19 cellular contexts compared by ENCODE assay signal in the genomic region with DNA sequence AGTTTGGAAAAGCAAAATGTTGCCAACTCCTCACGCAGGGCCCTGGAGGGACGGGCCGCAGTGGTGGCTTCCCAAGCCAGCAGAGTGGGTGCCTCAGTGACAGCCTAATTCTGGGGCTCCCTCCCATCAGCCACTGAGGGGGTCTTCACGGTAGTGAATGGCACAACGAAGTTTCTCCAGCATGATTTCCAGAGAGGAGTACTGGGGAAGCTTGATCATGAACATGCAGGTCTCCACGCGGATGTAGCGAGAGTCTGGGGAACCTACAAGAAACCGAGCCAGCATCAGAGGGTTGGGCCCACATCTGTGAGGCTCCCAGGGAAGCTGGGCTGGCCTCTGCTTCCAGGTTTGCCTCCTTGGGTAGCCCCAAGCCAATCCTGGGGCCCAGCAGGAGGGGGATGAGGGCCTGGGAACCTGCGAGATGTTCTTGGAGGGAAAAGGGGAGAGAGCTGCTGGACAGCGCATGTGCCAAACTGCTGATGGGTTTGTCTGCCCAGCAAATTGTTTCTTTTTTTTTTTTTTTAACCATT. TPM values are rescaled to one million over a fixed set of nuclear protein-coding genes. Genes with fewer than 3 reads are reported as not detected.
DNase-seq lines count a peak whose midpoint lies in the region; ATAC-seq and FAIRE-seq lines count a peak whose summit lies in the region.
"Had no signal": no experiment of that assay in that cellular context is flagged by ENCODE, and none has a peak within 500 bp of the region (broad histone marks: within the 10 kb centered on the region; RNA-seq: fewer than 3 reads in every experiment).

No MANE protein-coding gene starts in this region.

- no peaks in the 10 kb centered on the region for H3K27me3 Mint-ChIP-seq in naive B cell

- ATAC-seq in activated naive CD4-positive, alpha-beta T cell treated with anti-CD3 and anti-CD28 coated beads, Interleukin-2, amount 50 U/mL, for 72 hours = no peak
- ATAC-seq in naive B cell (ENCODE audit: low read depth in 2 of 2) (no peak), HG02884 (IDR thresholded peaks at IDR 0.05; ENCODE audit: unreplicated experiment) (no peak)
- ATAC-seq: K562 had no signal

- H3K4me3 Mint-ChIP-seq in naive B cell = peak overlapping the region in 1 of 8 donors; percentile 41

- no peak for DNase-seq in activated naive CD4-positive, alpha-beta T cell treated with anti-CD3 and anti-CD28 coated beads, Interleukin-2, amount 50 U/mL, for 72 hours (ENCODE audit: low spot score in 2 of 2)
- DNase-seq in activated naive CD4-positive, alpha-beta T cell (lab: John Stamatoyannopoulos, UW) = no peak
- no peak for DNase-seq in naive B cell
- no peak for DNase-seq in OCI-M2 (lab: John Stamatoyannopoulos, UW; ENCODE audit: unreplicated experiment)
- DNase-seq in activated CD4-positive, CD25-positive, alpha-beta regulatory T cell treated with anti-CD3 and anti-CD28 coated beads, Interleukin-2, amount 50 U/mL, for 72 hours = no peak
- no peak for DNase-seq in RCC 7860 (ENCODE audit: low spot score)
- DNase-seq: GF-D8, NCI-H1930, NCI-H446, OCI-M1 had no signal

- H3K27ac ChIP-seq in cingulate gyrus (ENCODE audit: low read depth, low read length) = peak overlapping the region; percentile 12
- H3K27ac ChIP-seq: A549, HL-60, SJSA1 had no signal

- peaks cover 25 to 29% (median 27%) of the 10 kb centered on the region in 3 donors for H3K4me1 Mint-ChIP-seq in naive B cell

- H3K36me3 Mint-ChIP-seq in activated naive CD4-positive, alpha-beta T cell treated with anti-CD3 and anti-CD28 coated beads, Interleukin-2, amount 50 U/mL, for 72 hours = peaks cover 42% of the 10 kb centered on the region in 2 donors
- H3K36me3 Mint-ChIP-seq in naive B cell = peaks cover 36 to 49% of the 10 kb centered on the region in 2 donors

- FAIRE-seq in RCC 7860 (lab: Jason Lieb, UNC) = no peak
- FAIRE-seq: A549, GM12892, H54, HTR-8/SVneo, K562 had no signal

- peaks cover 9 to 11% of the 10 kb centered on the region in 2 donors for H3K9me3 Mint-ChIP-seq in activated naive CD4-positive, alpha-beta T cell treated with anti-CD3 and anti-CD28 coated beads, Interleukin-2, amount 50 U/mL, for 72 hours
- H3K9me3 Mint-ChIP-seq in naive B cell = peaks cover 6 to 26% (median 22%) of the 10 kb centered on the region in 7 donors

- peak overlapping the region; percentile 68 to 81 for H3K27ac Mint-ChIP-seq in activated naive CD4-positive, alpha-beta T cell treated with anti-CD3 and anti-CD28 coated beads, Interleukin-2, amount 50 U/mL, for 72 hours
- H3K27ac Mint-ChIP-seq in naive B cell = peak overlapping the region in 5 of 6 donors; percentile 24 to 94 (median 73)

RNA-seq across cellular contexts. Expression of gene TRAFD1, which starts 37.0 kb away (rescaled TPM):
- 10 to 100 TPM; 59.6 to 74.3 TPM for total RNA-seq in activated naive CD4-positive, alpha-beta T cell treated with anti-CD3 and anti-CD28 coated beads, Interleukin-2, amount 50 U/mL, for 72 hours
- polyA plus RNA-seq in naive B cell (ENCODE audit: low read depth in 6 of 6) = 10 to 100 TPM; 55.6 to 83.2 (median 80.2) TPM

RNA-seq across cellular contexts. Expression of gene NAA25, which starts 53.7 kb away (rescaled TPM):
- 10 to 100 TPM; 61.2 to 63.5 TPM for total RNA-seq in activated naive CD4-positive, alpha-beta T cell treated with anti-CD3 and anti-CD28 coated beads, Interleukin-2, amount 50 U/mL, for 72 hours
- polyA plus RNA-seq in naive B cell (ENCODE audit: low read depth in 6 of 6) = 10 to 100 TPM in 3 of 6 donors, 1 to 10 TPM in 3; 8.8 to 16.8 (median 10.2) TPM
